2 cellular contexts compared by ENCODE assay signal in genomic region chr19:41940443-41941409, GRCh38.
TF ChIP-seq lines count a peak whose summit lies in the region.

No MANE protein-coding gene starts in this region.

TF ChIP-seq in HEK293, 187 proteins besides CTCF, POLR2A, EP300 and RAD21 (continued from another document and continues in another):
- TF ChIP-seq ZNF692 (tag by site-specific recombination; IDR thresholded peaks at IDR 0.05), result 0 out of 2 replicates have a peak, but pooled peaks have one; percentile 42
- TF ChIP-seq ZNF561 (tag by site-specific recombination; IDR thresholded peaks at IDR 0.05; ENCODE audit: borderline replicate concordance), result no peak
- TF ChIP-seq SP2 (tag by site-specific recombination; IDR thresholded peaks at IDR 0.05), result peak; percentile 41; the same call in 1 of the 2 replicates
- TF ChIP-seq ZFP41 (tag by site-specific recombination; IDR thresholded peaks at IDR 0.05; ENCODE audit: borderline replicate concordance), result no peak
- TF ChIP-seq ZFP69B (tag by site-specific recombination; IDR thresholded peaks at IDR 0.05), result 0 out of 2 replicates have a peak, but pooled peaks have one; percentile 24
- TF ChIP-seq ZNF558 (tag by site-specific recombination; IDR thresholded peaks at IDR 0.05), result no peak
- no peak for TF ChIP-seq ZNF16 (tag by site-specific recombination; IDR thresholded peaks at IDR 0.05; ENCODE audit: low read depth)
- TF ChIP-seq ZNF19 (tag by site-specific recombination; IDR thresholded peaks at IDR 0.05; ENCODE audit: low read depth), result no peak
- no peak for TF ChIP-seq ZNF560 (tag by site-specific recombination; IDR thresholded peaks at IDR 0.05; ENCODE audit: borderline replicate concordance)
- TF ChIP-seq ZFHX2 (tag by site-specific recombination; conservative IDR thresholded peaks at IDR 0.05), result peak; percentile 96
- no peak for TF ChIP-seq YY1 (tag by site-specific recombination; IDR thresholded peaks at IDR 0.05)
- TF ChIP-seq BCL11B (tag by site-specific recombination; IDR thresholded peaks at IDR 0.05; ENCODE audit: low read depth), result no peak
- TF ChIP-seq KLF8 (tag by site-specific recombination; IDR thresholded peaks at IDR 0.05), result peak; percentile 77
- 0 out of 2 replicates have a peak, but pooled peaks have one; percentile 38 for TF ChIP-seq ZNF792 (tag by site-specific recombination; IDR thresholded peaks at IDR 0.05)
- no peak for TF ChIP-seq OVOL3 (tag by site-specific recombination; IDR thresholded peaks at IDR 0.05)
- no peak for TF ChIP-seq ZNF571 (tag by site-specific recombination; IDR thresholded peaks at IDR 0.05)
- no peak for TF ChIP-seq ZNF48 (tag by site-specific recombination; IDR thresholded peaks at IDR 0.05)
- TF ChIP-seq ZNF580 (tag by site-specific recombination; IDR thresholded peaks at IDR 0.05), result no peak
- TF ChIP-seq ZNF660 (tag by site-specific recombination; IDR thresholded peaks at IDR 0.05), result no peak
- 0 out of 2 replicates have a peak, but pooled peaks have one; percentile 13 for TF ChIP-seq KLF1 (tag by site-specific recombination; IDR thresholded peaks at IDR 0.05)
- peak; percentile 53 for TF ChIP-seq ZBTB48 (tag by site-specific recombination; IDR thresholded peaks at IDR 0.05)
- peak; percentile 89 for TF ChIP-seq PRDM10 (tag by site-specific recombination; IDR thresholded peaks at IDR 0.05)
- TF ChIP-seq ZNF221 (tag by site-specific recombination; IDR thresholded peaks at IDR 0.05; ENCODE audit: borderline replicate concordance), result no peak
- TF ChIP-seq ZNF610 (tag by site-specific recombination; IDR thresholded peaks at IDR 0.05; ENCODE audit: borderline replicate concordance), result no peak
- TF ChIP-seq ZNF350 (tag by site-specific recombination; IDR thresholded peaks at IDR 0.05), result no peak
- TF ChIP-seq ZBTB26 (tag by site-specific recombination; optimal IDR thresholded peaks at IDR 0.05), result peak; percentile 74

TF ChIP-seq in GM12878, 131 proteins besides CTCF, POLR2A, EP300 and RAD21 (continued from another document):
- no peak for TF ChIP-seq SKIL (IDR thresholded peaks at IDR 0.05; ENCODE audit: low read depth, poor library complexity, severe bottlenecking)
- TF ChIP-seq NBN (IDR thresholded peaks at IDR 0.05), result peak; percentile 44
- no peak for TF ChIP-seq KAT2A (conservative IDR thresholded peaks at IDR 0.05; ENCODE audit: control insufficient read depth, low read depth, low read length)
- no peak for TF ChIP-seq ZNF592 (IDR thresholded peaks at IDR 0.05)
- TF ChIP-seq MYC (IDR thresholded peaks at IDR 0.05; ENCODE audit: insufficient read depth, insufficient read length, insufficient replicate concordance, low read length, severe bottlenecking), result no peak
- TF ChIP-seq ZSCAN29 (IDR thresholded peaks at IDR 0.05), result no peak
- no peak for TF ChIP-seq RB1 (IDR thresholded peaks at IDR 0.05; ENCODE audit: borderline replicate concordance)
- TF ChIP-seq SMC3 (IDR thresholded peaks at IDR 0.05; ENCODE audit: borderline replicate concordance, low read length), result no peak
- TF ChIP-seq JUNB (IDR thresholded peaks at IDR 0.05), result no peak
TF ChIP-seq in GM12878: peak in this region for 10.
